24 cellular contexts compared by ENCODE assay signal in genomic region chr14:29354446-29354845, GRCh38.
"Had no signal": no experiment of that assay in that cellular context is flagged by ENCODE, and none has a peak within 500 bp of the region (broad histone marks: within the 10 kb centered on the region; RNA-seq: fewer than 3 reads in every experiment).

No MANE protein-coding gene starts in this region.

- ATAC-seq: activated CD8-positive, alpha-beta T cell treated with anti-CD3 and anti-CD28 coated beads, Interleukin-2, amount 10 ng/mL, durations not matched to agents 7 days and 5 days; activated naive CD8-positive, alpha-beta T cell treated with anti-CD3 and anti-CD28 coated beads, Interleukin-2, amount 50 U/mL, for 24 hours; activated T-cell treated with anti-CD3 and anti-CD28 coated beads, Interleukin-2, amount 50 U/mL, for 4 hours; left ventricle myocardium superior; right lobe of liver had no signal

- H3K4me3 Mint-ChIP-seq: activated CD4-positive, alpha-beta T cell treated with anti-CD3 and anti-CD28 coated beads, Interleukin-2, amount 10 ng/mL, durations not matched to agents 24 days and 14 days; activated CD8-positive, alpha-beta T cell treated with anti-CD3 and anti-CD28 coated beads, Interleukin-2, amount 10 ng/mL, durations not matched to agents 7 days and 5 days; activated naive CD4-positive, alpha-beta T cell treated with anti-CD3 and anti-CD28 coated beads for 36 hours; activated naive CD8-positive, alpha-beta T cell treated with anti-CD3 and anti-CD28 coated beads, Interleukin-2, amount 50 U/mL, for 24 hours; activated T-cell treated with anti-CD3 and anti-CD28 coated beads, Interleukin-2, amount 50 U/mL, for 4 hours; neural crest cell had no signal

- FAIRE-seq: bronchial epithelial cell, endothelial cell of umbilical vein, kidney, small intestine had no signal

- H3K27me3 ChIP-seq: esophagus squamous epithelium, right lobe of liver, stomach, vagina had no signal

- H3K36me3 ChIP-seq: esophagus squamous epithelium, prostate gland, right lobe of liver, stomach, vagina had no signal

- H3K4me1 ChIP-seq: esophagus squamous epithelium, prostate gland, right lobe of liver, stomach, vagina had no signal

- H3K4me1 Mint-ChIP-seq: activated CD4-positive, alpha-beta T cell treated with anti-CD3 and anti-CD28 coated beads, Interleukin-2, amount 10 ng/mL, durations not matched to agents 24 days and 14 days; activated naive CD8-positive, alpha-beta T cell treated with anti-CD3 and anti-CD28 coated beads, Interleukin-2, amount 50 U/mL, for 24 hours; neural crest cell had no signal

- H3K4me3 ChIP-seq: esophagus squamous epithelium, prostate gland, right lobe of liver, stomach, vagina had no signal

- DNase-seq: activated CD4-positive, alpha-beta T cell treated with anti-CD3 and anti-CD28 coated beads, Interleukin-2, amount 10 ng/mL, durations not matched to agents 24 days and 14 days; activated CD8-positive, alpha-beta memory T cell treated with anti-CD3 and anti-CD28 coated beads, Interleukin-2, amount 50 U/mL, for 4 hours; activated CD8-positive, alpha-beta T cell treated with anti-CD3 and anti-CD28 coated beads, Interleukin-2, amount 10 ng/mL, durations not matched to agents 7 days and 5 days; activated naive CD4-positive, alpha-beta T cell treated with anti-CD3 and anti-CD28 coated beads for 36 hours; activated naive CD8-positive, alpha-beta T cell treated with anti-CD3 and anti-CD28 coated beads, Interleukin-2, amount 50 U/mL, for 24 hours; activated T-cell treated with anti-CD3 and anti-CD28 coated beads, Interleukin-2, amount 50 U/mL, for 4 hours; aorta; effector CD4-positive, alpha-beta T cell; esophagus squamous epithelium; kidney; left ventricle myocardium superior; right lobe of liver; small intestine; stimulated activated CD4-positive, alpha-beta T cell treated with anti-CD3 and anti-CD28 coated beads, Interleukin-15, amount 100 ng/mL, for 24 hours; stimulated activated CD4-positive, alpha-beta T cell treated with anti-CD3 and anti-CD28 coated beads, Interleukin-2, amount 100 ng/mL, for 48 hours; stomach; T-helper 1 cell; T-helper 9 cell; trophoblast cell had no signal

- H3K27ac Mint-ChIP-seq: activated CD4-positive, alpha-beta T cell treated with anti-CD3 and anti-CD28 coated beads, Interleukin-2, amount 10 ng/mL, durations not matched to agents 24 days and 14 days; activated CD8-positive, alpha-beta T cell treated with anti-CD3 and anti-CD28 coated beads, Interleukin-2, amount 10 ng/mL, durations not matched to agents 7 days and 5 days; activated naive CD4-positive, alpha-beta T cell treated with anti-CD3 and anti-CD28 coated beads for 36 hours; activated naive CD8-positive, alpha-beta T cell treated with anti-CD3 and anti-CD28 coated beads, Interleukin-2, amount 50 U/mL, for 24 hours had no signal

- H3K27me3 Mint-ChIP-seq: activated CD4-positive, alpha-beta T cell treated with anti-CD3 and anti-CD28 coated beads, Interleukin-2, amount 10 ng/mL, durations not matched to agents 24 days and 14 days; activated naive CD8-positive, alpha-beta T cell treated with anti-CD3 and anti-CD28 coated beads, Interleukin-2, amount 50 U/mL, for 24 hours had no signal

- H3K9me3 Mint-ChIP-seq: activated naive CD4-positive, alpha-beta T cell treated with anti-CD3 and anti-CD28 coated beads for 36 hours had no signal

- H3K9me3 ChIP-seq: esophagus squamous epithelium, prostate gland, right lobe of liver, stomach, vagina had no signal

- H3K27ac ChIP-seq: esophagus squamous epithelium, prostate gland, right lobe of liver, stomach, vagina had no signal
